Comparison of ENCODE assay signal across 8 cellular contexts in the genomic region with DNA sequence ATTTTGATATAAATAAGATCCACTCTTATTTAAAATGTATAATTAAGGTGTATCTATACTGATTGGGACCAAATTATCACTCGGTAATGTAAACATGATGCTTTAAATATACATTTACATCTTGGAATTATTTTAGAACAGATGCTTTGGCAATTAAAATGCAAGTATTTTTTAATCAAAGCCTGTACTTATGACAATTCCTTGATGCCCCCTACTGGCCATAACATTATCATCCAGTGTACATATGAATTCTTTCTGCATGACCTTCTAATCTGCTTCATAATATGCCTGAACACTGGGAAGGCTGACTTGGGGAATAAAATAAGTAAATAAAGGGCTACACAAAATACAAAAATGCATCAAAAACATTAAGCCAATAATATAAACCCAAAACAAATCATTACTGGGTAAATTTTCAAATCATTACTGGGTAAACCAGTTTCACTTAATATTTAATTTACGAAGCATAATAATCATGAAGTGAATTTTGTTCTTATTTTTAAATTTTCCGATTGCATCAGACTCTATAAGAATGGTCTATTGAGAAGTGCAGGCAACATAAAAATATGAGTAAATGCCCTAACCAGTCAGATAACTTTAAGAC.
DNase-seq lines count a peak whose midpoint lies in the region; ATAC-seq and TF ChIP-seq lines count a peak whose summit lies in the region.

No MANE protein-coding gene starts in this region.

- BruUV-seq in mammary epithelial cell (replicated peaks; lab: Mats Ljungman, UMichigan): no TSS peak

- CTCF ChIA-PET in AG04449 (lab: Yijun Ruan, JAX): no interaction called here
- CTCF ChIA-PET in mammary epithelial cell (lab: Charles Lee; ENCODE audit: low non-redundant PET): no interaction called here

- H3K9me3 ChIP-seq in mammary epithelial cell (replicated peaks; ENCODE audit: insufficient read depth, low read length): no peaks in the 10 kb centered on the region

- peaks cover 4% of the 10 kb centered on the region for H3K4me1 Mint-ChIP-seq in mesothelial cell of epicardium

- no peaks in the 10 kb centered on the region for H3K4me1 ChIP-seq in mammary epithelial cell (ENCODE audit: insufficient read depth, low read length)

- DNase-seq in AG04449 (ENCODE audit: low read depth, low spot score) (peak; percentile 23), NCI-H2171 treated with DMSO at 0.1 percent for 48 hours (lab: John Stamatoyannopoulos, UW) (peak; percentile 53), mammary epithelial cell (peak; percentile 27), mesothelial cell of epicardium (ENCODE audit: low spot score in 2 of 2, unreplicated experiment in 2 of 2) (no peak)

- no peaks in the 10 kb centered on the region for H3K79me2 ChIP-seq in mammary epithelial cell (ENCODE audit: insufficient read depth, low read length)

- H4K20me1 ChIP-seq in mammary epithelial cell (ENCODE audit: insufficient read depth, low read length): no peaks in the 10 kb centered on the region

- H3K9ac ChIP-seq in mammary epithelial cell (ENCODE audit: insufficient read depth, low read length): no peak overlapping the region

- no peak overlapping the region for H3K27ac ChIP-seq in mammary epithelial cell (ENCODE audit: insufficient read depth, low read depth, low read length)

- no peak overlapping the region for H2AFZ ChIP-seq in mammary epithelial cell (ENCODE audit: low read depth, low read length)

- peaks cover 11% of the 10 kb centered on the region for H3K9me3 Mint-ChIP-seq in mesothelial cell of epicardium

- in situ Hi-C loops in mammary epithelial cell (cut with MboI; ENCODE audit: low sequenced_read_pairs in 2 of 2): no loop called here

- ATAC-seq in GM21717 (IDR thresholded peaks at IDR 0.05; ENCODE audit: unreplicated experiment) (no peak), GM21786 (IDR thresholded peaks at IDR 0.05; ENCODE audit: unreplicated experiment) (no peak), GM19467 (IDR thresholded peaks at IDR 0.05; ENCODE audit: unreplicated experiment) (no peak)

- POLR2A ChIA-PET in AG04449 (lab: Yijun Ruan, JAX): no interaction called here

- TF ChIP-seq CTCF in AG04449 (IDR thresholded peaks at IDR 0.05; ENCODE audit: insufficient read depth, low read length, missing control alignments) (peak; percentile 52), GM12875 (IDR thresholded peaks at IDR 0.05; ENCODE audit: borderline replicate concordance, insufficient read depth, low read depth, low read length) (peak; percentile 44; the same call in 1 of the 2 replicates), mammary epithelial cell (conservative IDR thresholded peaks at IDR 0.05 in 1 of 2, IDR thresholded peaks at IDR 0.05 in 1 of 2; ENCODE audit: extremely low read depth in 1 of 2, insufficient read depth in 1 of 2, low read depth in 1 of 2, low read length in 2 of 2) (peak; percentile 64 to 71), mesothelial cell of epicardium (IDR thresholded peaks at IDR 0.05; ENCODE audit: unreplicated experiment) (peak; percentile 84)

- no peaks in the 10 kb centered on the region for H3K27me3 Mint-ChIP-seq in mesothelial cell of epicardium (ENCODE audit: low read depth)

- H3K27ac Mint-ChIP-seq in mesothelial cell of epicardium: no peak overlapping the region

- H3K4me3 ChIP-seq in AG04449 (ENCODE audit: low read depth, low read length) (no peak overlapping the region), GM12875 (ENCODE audit: low read depth, low read length) (no peak overlapping the region), mammary epithelial cell (replicated peaks in 1 of 3; ENCODE audit: insufficient read depth in 1 of 3, low read depth in 2 of 3, low read length in 3 of 3) (no peak overlapping the region)

- no peaks in the 10 kb centered on the region for H3K36me3 ChIP-seq in mammary epithelial cell (ENCODE audit: insufficient read depth, low read length)

- H3K27me3 ChIP-seq in mammary epithelial cell (ENCODE audit: insufficient read depth, low read length): no peaks in the 10 kb centered on the region

- no peaks in the 10 kb centered on the region for H3K36me3 Mint-ChIP-seq in mesothelial cell of epicardium

- 63% methylated on average over 3 of the region's 3 CpGs for WGBS in mammary epithelial cell (ENCODE audit: low coverage, missing lambda C conversion rate)

- H3K4me2 ChIP-seq in mammary epithelial cell (ENCODE audit: insufficient read depth, low read depth, low read length): no peak overlapping the region

- dilution Hi-C loops in mammary epithelial cell (cut with HindIII; ENCODE audit: low sequenced_read_pairs): no loop called here

- no peak overlapping the region for H3K4me3 Mint-ChIP-seq in mesothelial cell of epicardium

- intact Hi-C loops in mammary epithelial cell (cut with micrococcal nuclease): loop anchor here (1.0 to 5.0 kb wide), 4 partner anchors 93 to 1273 kb away; a partner anchor contains a TSS

Comparison
In these comparisons a context has a peak if more than half of its experiments do, and no peak if none do; other contexts are left out.
1. DNase-seq: peak in AG04449 (single experiment), NCI-H2171 treated with DMSO at 0.1 percent for 48 hours (single experiment) and mammary epithelial cell (single experiment); none in mesothelial cell of epicardium (0 of 2).
2. Peak in every context shown above with its lines, with median percentiles within 50 percentile points of each other: CTCF ChIP-seq.